8 cellular contexts compared by ENCODE assay signal in the genomic region with DNA sequence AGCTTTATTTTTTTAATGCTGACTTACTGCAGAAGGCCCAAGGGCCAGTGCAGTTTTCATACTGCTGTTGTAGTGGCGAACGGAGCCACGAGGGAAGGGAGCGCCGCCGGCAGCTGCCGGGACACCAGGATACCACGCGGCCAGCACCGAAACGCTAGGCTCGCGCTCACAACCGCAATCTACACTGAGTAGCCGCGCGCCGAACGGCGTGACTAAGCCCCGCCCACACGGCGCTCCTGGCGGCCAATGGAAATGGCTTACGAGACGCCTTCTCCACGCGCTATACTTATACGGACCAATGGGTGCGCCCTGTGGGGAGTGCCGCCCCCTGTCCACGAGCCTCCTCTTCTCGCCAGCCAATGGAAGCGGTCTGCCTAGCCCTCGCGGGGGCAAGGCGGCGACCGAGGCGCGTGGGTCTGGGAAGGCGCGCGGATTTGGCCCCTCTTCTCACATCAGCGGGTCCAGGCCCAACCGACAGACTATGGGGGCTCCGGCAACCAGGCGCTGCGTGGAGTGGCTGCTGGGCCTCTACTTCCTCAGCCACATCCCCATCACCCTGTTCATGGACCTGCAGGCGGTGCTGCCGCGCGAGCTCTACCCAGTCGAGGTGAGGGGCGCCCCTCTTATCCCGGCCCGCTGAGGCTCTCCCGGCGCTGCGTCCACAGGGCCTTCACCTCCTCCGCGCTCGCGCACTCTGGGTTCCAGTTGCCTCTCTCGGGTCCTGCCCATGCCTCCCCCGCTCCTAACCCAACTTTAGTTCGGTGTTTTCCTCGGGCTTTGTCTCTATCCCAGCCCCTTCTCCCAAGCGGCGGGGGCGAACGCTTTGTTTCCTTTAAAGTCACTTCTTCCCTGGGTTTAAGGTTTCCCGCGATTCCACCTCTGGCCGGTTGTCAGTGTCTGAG. TPM values are rescaled to one million over a fixed set of nuclear protein-coding genes. Genes with fewer than 3 reads are reported as not detected.
DNase-seq lines count a peak whose midpoint lies in the region; ATAC-seq and TF ChIP-seq lines count a peak whose summit lies in the region.

TMEM97 (plus strand) TSS at position 442 of the 902 bp plus-strand sequence; CDS start at position 482, 40 bp downstream.

- peak within 1 kb of the TSS; percentile 97 for H2AFZ ChIP-seq in osteoblast (ENCODE audit: low read length)

- H4K20me1 ChIP-seq in osteoblast (ENCODE audit: insufficient read depth, low read length), result no peaks in the 10 kb centered on the region

- H3K27me3 Mint-ChIP-seq in activated naive CD4-positive, alpha-beta T cell treated with anti-CD3 and anti-CD28 coated beads, Interleukin-2, amount 50 U/mL, for 24 hours, result no peaks in the 10 kb centered on the region

- H3K9me3 ChIP-seq in osteoblast (ENCODE audit: low read depth, low read length), result no peaks in the 10 kb centered on the region
- H3K9me3 ChIP-seq in thoracic aorta, result no peaks in the 10 kb centered on the region

- H3K36me3 ChIP-seq in osteoblast (ENCODE audit: insufficient read depth, low read length) (no peaks in the 10 kb centered on the region), thoracic aorta (no peaks in the 10 kb centered on the region)

- H3K79me2 ChIP-seq in osteoblast (ENCODE audit: insufficient read depth, low read length), result peaks cover 16% of the 10 kb centered on the region

- H3K27ac Mint-ChIP-seq in activated naive CD4-positive, alpha-beta T cell treated with anti-CD3 and anti-CD28 coated beads, Interleukin-2, amount 50 U/mL, for 24 hours, result peak within 1 kb of the TSS; percentile 92

- ATAC-seq in HG02642 (IDR thresholded peaks at IDR 0.05; ENCODE audit: poor library complexity, unreplicated experiment), result peak; percentile 96
- peak; percentile 92 for ATAC-seq in thoracic aorta (ENCODE audit: insufficient number of reproducible peaks, low FRiP score, low read depth)

- peak within 1 kb of the TSS; percentile 41 for H3K27ac ChIP-seq in osteoblast (ENCODE audit: low read depth, low read length)
- H3K27ac ChIP-seq in thoracic aorta, result peak within 1 kb of the TSS in 1 of 2 donors; percentile 38

- H3K36me3 Mint-ChIP-seq in activated naive CD4-positive, alpha-beta T cell treated with anti-CD3 and anti-CD28 coated beads, Interleukin-2, amount 50 U/mL, for 24 hours, result no peaks in the 10 kb centered on the region

- H3K4me2 ChIP-seq in osteoblast (ENCODE audit: insufficient read depth, low read length), result peak within 1 kb of the TSS; percentile 98

- no peak for TF ChIP-seq CTCF in GM12865 (IDR thresholded peaks at IDR 0.05; ENCODE audit: insufficient read depth, low read depth, low read length, missing control alignments)
- no peak for TF ChIP-seq CTCF in osteoblast (IDR thresholded peaks at IDR 0.05; ENCODE audit: extremely low read depth, low read depth, low read length)
- peak; percentile 8 for TF ChIP-seq CTCF in thoracic aorta (IDR thresholded peaks at IDR 0.05)

- H3K4me3 ChIP-seq in GM12865 (ENCODE audit: low read depth, low read length) (peak within 1 kb of the TSS; percentile 98), osteoblast (ENCODE audit: insufficient read depth, low read length) (peak within 1 kb of the TSS; percentile 86), thoracic aorta (peak within 1 kb of the TSS; percentile 74)

- peaks cover 20% of the 10 kb centered on the region for H3K4me1 Mint-ChIP-seq in activated naive CD4-positive, alpha-beta T cell treated with anti-CD3 and anti-CD28 coated beads, Interleukin-2, amount 50 U/mL, for 24 hours

- peaks cover 23% of the 10 kb centered on the region for H3K4me1 ChIP-seq in osteoblast (ENCODE audit: insufficient read depth, low read length)
- H3K4me1 ChIP-seq in thoracic aorta (ENCODE audit: control insufficient read depth in 1 of 2, low read depth in 2 of 2), result peaks cover 9 to 14% of the 10 kb centered on the region in 2 donors

- H3K4me3 Mint-ChIP-seq in activated naive CD4-positive, alpha-beta T cell treated with anti-CD3 and anti-CD28 coated beads, Interleukin-2, amount 50 U/mL, for 24 hours, result peak within 1 kb of the TSS; percentile 94

- H3K9me3 Mint-ChIP-seq in activated naive CD4-positive, alpha-beta T cell treated with anti-CD3 and anti-CD28 coated beads, Interleukin-2, amount 50 U/mL, for 24 hours, result no peaks in the 10 kb centered on the region

- DNase-seq in GM12865 (ENCODE audit: low read depth) (peak; percentile 99), NCI-H1105 (lab: John Stamatoyannopoulos, UW) (peak; percentile 97), SKM-1 (lab: John Stamatoyannopoulos, UW; ENCODE audit: unreplicated experiment) (peak; percentile 95), glomerular visceral epithelial cell (ENCODE audit: extremely low spot score) (peak; percentile 97), osteoblast (ENCODE audit: insufficient read length, low spot score, missing footprints) (peak; percentile 99), thoracic aorta (ENCODE audit: low spot score) (peak; percentile 85)

- H3K27me3 ChIP-seq in osteoblast (ENCODE audit: insufficient read depth, low read length) (no peaks in the 10 kb centered on the region), thoracic aorta (replicated peaks; ENCODE audit: insufficient read depth) (no peaks in the 10 kb centered on the region)

RNA-seq across cellular contexts. Expression of gene TMEM97, which starts in this region (rescaled TPM):
- total RNA-seq in osteoblast, result 20.6 TPM in 2 replicates
- 1 to 10 TPM; 1.1 to 5.9 TPM for total RNA-seq in thoracic aorta
